ENCODE assay signal across 8 cellular contexts in the genomic region with DNA sequence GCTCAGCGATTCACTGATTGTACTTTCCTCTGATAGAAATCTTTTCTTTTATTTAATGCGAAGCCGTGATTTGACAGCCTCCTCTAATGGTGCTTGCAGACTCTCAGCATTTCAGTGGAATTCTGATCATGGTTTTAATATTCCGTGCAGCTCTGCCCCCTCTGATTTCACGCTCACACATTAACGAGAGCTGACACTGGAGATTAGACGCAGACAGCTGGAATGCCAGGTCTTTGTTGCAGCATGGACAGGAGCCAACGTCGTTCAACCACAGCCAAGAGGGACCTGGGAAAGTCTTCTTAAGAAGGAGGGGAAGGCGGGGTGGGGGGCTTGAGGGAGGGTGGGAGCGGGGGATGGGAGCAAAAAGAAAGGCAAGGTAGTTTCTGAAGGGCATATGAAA.
DNase-seq lines count a peak whose midpoint lies in the region; ATAC-seq and TF ChIP-seq lines count a peak whose summit lies in the region.

No MANE protein-coding gene starts in this region.

- no peak for TF ChIP-seq CTCF in activated CD8-positive, alpha-beta T cell treated with anti-CD3 and anti-CD28 coated beads for 36 hours (IDR thresholded peaks at IDR 0.05)

- H3K36me3 Mint-ChIP-seq in activated CD8-positive, alpha-beta T cell treated with anti-CD3 and anti-CD28 coated beads for 36 hours (ENCODE audit: low read depth) = no peaks in the 10 kb centered on the region
- H3K36me3 Mint-ChIP-seq in activated T-cell treated with anti-CD3 and anti-CD28 coated beads, Interleukin-2, amount 50 U/mL, for 24 hours (ENCODE audit: low read depth) = no peaks in the 10 kb centered on the region

- CTCF ChIA-PET in activated CD8-positive, alpha-beta T cell treated with anti-CD3 and anti-CD28 coated beads for 36 hours (lab: Charles Lee) = no interaction called here

- DNase-seq in HCEC 1CT = peak; percentile 35
- DNase-seq in amygdala (lab: John Stamatoyannopoulos, UW) = peak in 49 of 56 donors; percentile 2 to 79 (median 41)
- no peak for DNase-seq in activated effector memory CD4-positive, alpha-beta T cell treated with Interleukin-2 at 50 U/mL for 16 hours
- DNase-seq in activated CD8-positive, alpha-beta T cell treated with anti-CD3 and anti-CD28 coated beads for 36 hours = no peak
- no peak for DNase-seq in activated T-cell treated with anti-CD3 and anti-CD28 coated beads, Interleukin-2, amount 50 U/mL, for 24 hours
- no peak for DNase-seq in activated CD8-positive, alpha-beta memory T cell treated with anti-CD3 and anti-CD28 coated beads for 24 hours

- H3K27ac Mint-ChIP-seq in activated CD8-positive, alpha-beta T cell treated with anti-CD3 and anti-CD28 coated beads for 36 hours = no peak overlapping the region
- H3K27ac Mint-ChIP-seq in activated T-cell treated with anti-CD3 and anti-CD28 coated beads, Interleukin-2, amount 50 U/mL, for 24 hours = no peak overlapping the region

- H3K4me3 ChIP-seq in iPS-11a (ENCODE audit: low read depth, low read length) (peak overlapping the region; percentile 40), skeletal muscle satellite cell (ENCODE audit: low read length) (peak overlapping the region; percentile 63)

- peak overlapping the region; percentile 33 for H3K9ac ChIP-seq in skeletal muscle satellite cell (ENCODE audit: low read depth, low read length)

- H3K36me3 ChIP-seq in skeletal muscle satellite cell (ENCODE audit: insufficient read depth, low read length) = no peaks in the 10 kb centered on the region

- intact Hi-C loops in activated CD8-positive, alpha-beta T cell treated with anti-CD3 and anti-CD28 coated beads for 36 hours (cut with micrococcal nuclease) = no loop called here

- H3K27me3 Mint-ChIP-seq in activated CD8-positive, alpha-beta T cell treated with anti-CD3 and anti-CD28 coated beads for 36 hours = peaks cover 25% of the 10 kb centered on the region
- H3K27me3 Mint-ChIP-seq in activated T-cell treated with anti-CD3 and anti-CD28 coated beads, Interleukin-2, amount 50 U/mL, for 24 hours = peaks cover 38% of the 10 kb centered on the region

- H3K27me3 ChIP-seq in skeletal muscle satellite cell (ENCODE audit: control insufficient read depth, insufficient read depth, low read length) = no peaks in the 10 kb centered on the region

- H3K4me1 ChIP-seq in skeletal muscle satellite cell (ENCODE audit: control insufficient read depth, insufficient read depth, low read length) = peaks cover 33% of the 10 kb centered on the region

- POLR2A ChIA-PET in activated CD8-positive, alpha-beta T cell treated with anti-CD3 and anti-CD28 coated beads for 36 hours (lab: Charles Lee) = no interaction called here

- no peaks in the 10 kb centered on the region for H3K9me3 Mint-ChIP-seq in activated CD8-positive, alpha-beta T cell treated with anti-CD3 and anti-CD28 coated beads for 36 hours
- no peaks in the 10 kb centered on the region for H3K9me3 Mint-ChIP-seq in activated T-cell treated with anti-CD3 and anti-CD28 coated beads, Interleukin-2, amount 50 U/mL, for 24 hours

- no peaks in the 10 kb centered on the region for H3K4me1 Mint-ChIP-seq in activated CD8-positive, alpha-beta T cell treated with anti-CD3 and anti-CD28 coated beads for 36 hours (ENCODE audit: low read depth)
- no peaks in the 10 kb centered on the region for H3K4me1 Mint-ChIP-seq in activated T-cell treated with anti-CD3 and anti-CD28 coated beads, Interleukin-2, amount 50 U/mL, for 24 hours (ENCODE audit: low read depth)

- H3K9me3 ChIP-seq in skeletal muscle satellite cell (replicated peaks; ENCODE audit: low read length) = no peaks in the 10 kb centered on the region

- ATAC-seq in activated CD8-positive, alpha-beta T cell treated with anti-CD3 and anti-CD28 coated beads for 36 hours = no peak

- no peak overlapping the region for H3K4me3 Mint-ChIP-seq in activated CD8-positive, alpha-beta T cell treated with anti-CD3 and anti-CD28 coated beads for 36 hours
- H3K4me3 Mint-ChIP-seq in activated T-cell treated with anti-CD3 and anti-CD28 coated beads, Interleukin-2, amount 50 U/mL, for 24 hours = no peak overlapping the region

- peak overlapping the region; percentile 84 for H3K4me2 ChIP-seq in skeletal muscle satellite cell (ENCODE audit: low read length)

Comparison
In these comparisons a context has a peak if more than half of its experiments do, and no peak if none do; other contexts are left out.
1. DNase-seq: peak in HCEC 1CT (single experiment) and amygdala (49 of 56); none in activated effector memory CD4-positive, alpha-beta T cell treated with Interleukin-2 at 50 U/mL for 16 hours (single experiment), activated CD8-positive, alpha-beta T cell treated with anti-CD3 and anti-CD28 coated beads for 36 hours (single experiment), activated T-cell treated with anti-CD3 and anti-CD28 coated beads, Interleukin-2, amount 50 U/mL, for 24 hours (single experiment) and activated CD8-positive, alpha-beta memory T cell treated with anti-CD3 and anti-CD28 coated beads for 24 hours (single experiment).